Comparison of ENCODE assay signal across 8 cellular contexts in the genomic region with DNA sequence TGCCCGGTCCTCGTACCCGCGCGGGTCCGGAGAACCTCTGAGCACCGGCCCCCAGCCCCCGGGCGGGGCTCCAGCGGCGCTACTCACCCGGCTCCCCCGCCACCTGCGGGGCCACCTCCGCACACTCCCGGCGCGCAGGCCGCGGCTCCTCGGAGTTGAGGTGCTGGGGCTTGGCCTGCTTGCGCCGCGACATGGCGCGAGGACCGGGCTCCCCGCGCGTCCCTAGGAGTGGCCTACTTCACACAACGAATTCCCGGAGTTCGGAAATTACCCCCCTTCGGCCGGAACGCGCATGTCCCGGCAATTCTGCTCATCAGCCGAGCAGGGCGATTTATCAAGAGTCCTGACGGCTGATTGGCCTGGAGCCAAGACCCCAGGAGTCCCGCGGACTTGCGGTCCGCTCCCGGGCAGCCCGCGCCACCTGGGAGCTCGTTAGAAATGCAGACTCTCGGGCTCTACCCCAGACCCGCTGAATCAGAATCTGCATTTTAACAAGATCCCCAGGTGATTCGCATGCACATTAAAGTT.
A peak's percentile ranks its signal among the peaks of the same experiment; 100 is the strongest.
DNase-seq lines count a peak whose midpoint lies in the region; ATAC-seq and TF ChIP-seq lines count a peak whose summit lies in the region.

No MANE protein-coding gene starts in this region.

- H3K14ac ChIP-seq in IMR-90 (replicated peaks; ENCODE audit: low read depth, low read length), result no peak overlapping the region

- CTCF ChIA-PET in IMR-90 (lab: Yijun Ruan, JAX), result interaction anchor here (0.6 kb wide), 1 partner anchor 363 kb away, joined by 3 read pairs; no protein-coding TSS in a partner anchor

- H3K79me1 ChIP-seq in IMR-90 (ENCODE audit: low read depth in 1 of 2, low read length in 2 of 2), result peaks cover 0 to 25% of the 10 kb centered on the region in 2 experiments; a peak in 1 of 4 replicates

- H3K4me3 ChIP-seq in IMR-90 (ENCODE audit: insufficient read depth, low read depth, low read length) (peak overlapping the region; percentile 45), choroid plexus epithelial cell (ENCODE audit: low read depth, low read length) (peak overlapping the region; percentile 70), left lung (peak overlapping the region; percentile 24), tibial nerve (peak overlapping the region; percentile 4 to 48 (median 24))

- H2BK15ac ChIP-seq in IMR-90 (ENCODE audit: low read depth, low read length), result no peak overlapping the region

- dilution Hi-C loops in IMR-90 (cut with HindIII; ENCODE audit: low sequenced_read_pairs, unreplicated experiment), result no loop called here

- WGBS in IMR-90 (ENCODE audit: extremely low coverage in 2 of 2, insufficient read length in 1 of 2), 2 experiments, result 1% methylated on average over 33 of the region's 52 CpGs; no CpG with 5 or more reads in 1 of the 2 experiments
- 1 to 5% methylated on average over 19 to 20 of the region's 52 CpGs for WGBS in tibial nerve, 2 donors

- TF ChIP-seq EP300 in tibial nerve (IDR thresholded peaks at IDR 0.05), result no peak

- H3K27ac ChIP-seq in IMR-90 (ENCODE audit: insufficient read depth, low read length) (no peak overlapping the region), left lung (no peak overlapping the region), tibial nerve (no peak overlapping the region)

- TF ChIP-seq RAD21 in IMR-90 (IDR thresholded peaks at IDR 0.05; ENCODE audit: low read length), result no peak

- no peak overlapping the region for H3K56ac ChIP-seq in IMR-90 (ENCODE audit: extremely low read depth, insufficient read depth, low read length)

- H3K4me1 ChIP-seq in IMR-90 (ENCODE audit: control insufficient read depth, insufficient read depth, low read length) (peaks cover 8% of the 10 kb centered on the region; the same call in 1 of the 2 replicates), left lung (peaks cover 18 to 28% of the 10 kb centered on the region in 2 donors), tibial nerve (peaks cover 0 to 33% (median 14%) of the 10 kb centered on the region in 4 donors)

- no peak overlapping the region for H2BK120ac ChIP-seq in IMR-90 (ENCODE audit: low read depth, low read length)

- peak overlapping the region; percentile 88 for H2AFZ ChIP-seq in IMR-90 (replicated peaks; ENCODE audit: low read length, poor library complexity)

- H2BK5ac ChIP-seq in IMR-90 (ENCODE audit: low read depth, low read length, poor library complexity, severe bottlenecking), result no peak overlapping the region

- H4K20me1 ChIP-seq in IMR-90 (ENCODE audit: insufficient read depth, low read length), result peaks cover 4% of the 10 kb centered on the region; the same call in 1 of the 2 replicates

- TF ChIP-seq CTCF in IMR-90 (conservative IDR thresholded peaks at IDR 0.05; ENCODE audit: low read depth, low read length) (no peak), choroid plexus epithelial cell (conservative IDR thresholded peaks at IDR 0.05; ENCODE audit: low read depth, low read length) (no peak), left lung (IDR thresholded peaks at IDR 0.05) (no peak), tibial nerve (IDR thresholded peaks at IDR 0.05) (no peak)

- in situ Hi-C loops in IMR-90 (cut with MboI; ENCODE audit: low sequenced_read_pairs), result no loop called here

- no peak for TF ChIP-seq POLR2A in IMR-90 (IDR thresholded peaks at IDR 0.05; ENCODE audit: low read depth, low read length)
- no peak for TF ChIP-seq POLR2A in tibial nerve (IDR thresholded peaks at IDR 0.05)

- H2AK9ac ChIP-seq in IMR-90 (replicated peaks; ENCODE audit: low read depth, low read length, poor library complexity), result peak overlapping the region; percentile 15

- intact Hi-C loops in IMR-90 (cut with micrococcal nuclease), result no loop called here
- intact Hi-C loops in left lung (cut with DNase I), result no loop called here

- POLR2A ChIA-PET in IMR-90 (lab: Charles Lee; ENCODE audit: unreplicated experiment), result no interaction called here

- no peak overlapping the region for H4K5ac ChIP-seq in IMR-90 (ENCODE audit: low read depth, low read length)

- DNase-seq in AG08395 (ENCODE audit: low spot score), result peak; percentile 29
- peak; percentile 26 for DNase-seq in IMR-90
- peak; percentile 49 for DNase-seq in choroid plexus epithelial cell (ENCODE audit: low read depth)
- peak in 1 of 2 donors; percentile 73 for DNase-seq in left lung
- DNase-seq in tibial nerve (ENCODE audit: low spot score in 2 of 2), result no peak
- DNase-seq in DMS153 treated with DMSO at 0.1 percent for 48 hours (lab: John Stamatoyannopoulos, UW; ENCODE audit: unreplicated experiment), result no peak

- peaks cover 12% of the 10 kb centered on the region for H3K27me3 ChIP-seq in IMR-90 (ENCODE audit: control insufficient read depth, insufficient read depth, low read length)
- H3K27me3 ChIP-seq in left lung, result peaks cover 30 to 45% of the 10 kb centered on the region in 2 donors
- H3K27me3 ChIP-seq in tibial nerve, result peaks cover 0 to 42% of the 10 kb centered on the region in 2 donors

- no peak overlapping the region for H2BK20ac ChIP-seq in IMR-90 (ENCODE audit: low read depth, low read length)

- H3K36me3 ChIP-seq in IMR-90 (ENCODE audit: control insufficient read depth, insufficient read depth, low read length), result no peaks in the 10 kb centered on the region
- no peaks in the 10 kb centered on the region for H3K36me3 ChIP-seq in left lung
- H3K36me3 ChIP-seq in tibial nerve, result no peaks in the 10 kb centered on the region

- peak overlapping the region; percentile 73 for H3K4me2 ChIP-seq in IMR-90 (ENCODE audit: low read depth, low read length)

- peak; percentile 45 for ATAC-seq in IMR-90 (ENCODE audit: low read depth)
- ATAC-seq in left lung, result peak; percentile 57
- no peak for ATAC-seq in HG03025 (IDR thresholded peaks at IDR 0.05; ENCODE audit: low FRiP score, unreplicated experiment)
- ATAC-seq in GM18867 (IDR thresholded peaks at IDR 0.05; ENCODE audit: unreplicated experiment), result no peak

- 0 out of 2 replicates have a peak overlapping the region, but pooled peaks have one; percentile 57 for H3K9ac ChIP-seq in IMR-90 (ENCODE audit: low read depth, low read length)

- H3K18ac ChIP-seq in IMR-90 (ENCODE audit: low read depth, low read length), result no peak overlapping the region

- no peaks in the 10 kb centered on the region for H3K9me3 ChIP-seq in IMR-90 (ENCODE audit: control insufficient read depth, insufficient read depth, low read length)
- H3K9me3 ChIP-seq in left lung, result no peaks in the 10 kb centered on the region
- H3K9me3 ChIP-seq in tibial nerve, result no peaks in the 10 kb centered on the region

- H3K4ac ChIP-seq in IMR-90 (ENCODE audit: low read depth, low read length), result no peak overlapping the region

- no peak overlapping the region for H3K23ac ChIP-seq in IMR-90 (ENCODE audit: low read depth, low read length)

- no peak overlapping the region for H4K91ac ChIP-seq in IMR-90 (ENCODE audit: insufficient read depth, low read depth, low read length)

- peak overlapping the region; percentile 92 to 98; a peak in 2 of 4 replicates for H4K8ac ChIP-seq in IMR-90 (ENCODE audit: low read depth in 2 of 2, low read length in 2 of 2)

- no peak overlapping the region for H2AK5ac ChIP-seq in IMR-90 (ENCODE audit: low read depth, low read length)

- H3K9me1 ChIP-seq in IMR-90 (ENCODE audit: insufficient read depth, low read length), result 0 out of 2 replicates have a peak, but pooled peaks cover 4% of the 10 kb centered on the region

- BruUV-seq in IMR-90 (replicated peaks; lab: Mats Ljungman, UMichigan), result no TSS peak

TF ChIP-seq in IMR-90, 13 proteins besides CTCF, POLR2A, EP300 and RAD21:
- no peak for TF ChIP-seq CEBPB (IDR thresholded peaks at IDR 0.05; ENCODE audit: low read depth, low read length)
- TF ChIP-seq ELK1 (IDR thresholded peaks at IDR 0.05; ENCODE audit: borderline replicate concordance, low read depth, low read length), result no peak
- no peak for TF ChIP-seq RCOR1 (IDR thresholded peaks at IDR 0.05; ENCODE audit: insufficient replicate concordance, low read length)
- no peak for TF ChIP-seq RFX5 (IDR thresholded peaks at IDR 0.05; ENCODE audit: low read depth, low read length)
- no peak for TF ChIP-seq CHD1 (IDR thresholded peaks at IDR 0.05; ENCODE audit: low read depth, low read length)
- TF ChIP-seq MXI1 (IDR thresholded peaks at IDR 0.05; ENCODE audit: borderline replicate concordance, low read depth, low read length), result no peak
- TF ChIP-seq SMC3 (IDR thresholded peaks at IDR 0.05; ENCODE audit: low read depth, low read length), result no peak
- TF ChIP-seq BHLHE40 (IDR thresholded peaks at IDR 0.05; ENCODE audit: low read depth, low read length), result no peak
- no peak for TF ChIP-seq MAFK (IDR thresholded peaks at IDR 0.05; ENCODE audit: low read depth, low read length)
- no peak for TF ChIP-seq NFE2L2 (IDR thresholded peaks at IDR 0.05; ENCODE audit: low read depth, low read length)
- no peak for TF ChIP-seq USF2 (IDR thresholded peaks at IDR 0.05; ENCODE audit: low read depth, low read length)
- TF ChIP-seq FOS (IDR thresholded peaks at IDR 0.05; ENCODE audit: low read depth, low read length), result no peak
- no peak for TF ChIP-seq MAZ (IDR thresholded peaks at IDR 0.05; ENCODE audit: borderline replicate concordance, low read depth, low read length)

Comparison
In these comparisons a context has a peak if more than half of its experiments do, and no peak if none do; other contexts are left out.
1. DNase-seq: peak in AG08395 (single experiment), IMR-90 (single experiment) and choroid plexus epithelial cell (single experiment); none in tibial nerve (0 of 2) and DMS153 treated with DMSO at 0.1 percent for 48 hours (single experiment).
2. ATAC-seq: peak in IMR-90 (single experiment) and left lung (single experiment); none in HG03025 (single experiment) and GM18867 (single experiment).
3. Peak in every context shown above with its lines, with median percentiles within 50 percentile points of each other: H3K4me3 ChIP-seq.